28 cellular contexts compared by ENCODE assay signal in genomic region chr22:27692243-27692642, GRCh38.
DNase-seq lines count a peak whose midpoint lies in the region; ATAC-seq and TF ChIP-seq lines count a peak whose summit lies in the region.
"Had no signal": no experiment of that assay in that cellular context is flagged by ENCODE, and none has a peak within 500 bp of the region (broad histone marks: within the 10 kb centered on the region; RNA-seq: fewer than 3 reads in every experiment).

No MANE protein-coding gene starts in this region.

- H2BK5ac ChIP-seq in H9 (ENCODE audit: insufficient read length, low read length) (no peak overlapping the region), mesendoderm (ENCODE audit: low read length) (no peak overlapping the region)

- H4K5ac ChIP-seq in H9 (ENCODE audit: insufficient read length, low read depth, low read length) (no peak overlapping the region), mesendoderm (ENCODE audit: low read length) (no peak overlapping the region)

- H3K4me3 ChIP-seq in brain microvascular endothelial cell (ENCODE audit: low read depth, low read length) (no peak overlapping the region), mesendoderm (ENCODE audit: low read length) (no peak overlapping the region), HAP-1 (no peak overlapping the region)
- H3K4me3 ChIP-seq: heart right ventricle, sigmoid colon, suprapubic skin had no signal

- H3K4ac ChIP-seq in H9 (ENCODE audit: low read depth, low read length), result no peak overlapping the region
- H3K4ac ChIP-seq in mesendoderm (ENCODE audit: low read depth, low read length), result no peak overlapping the region

- H3K9me3 ChIP-seq in H9 (ENCODE audit: control insufficient read depth, low read depth, low read length) (no peaks in the 10 kb centered on the region), HAP-1 (peaks cover 2% of the 10 kb centered on the region)
- H3K9me3 ChIP-seq: suprapubic skin had no signal

- H3K36me3 ChIP-seq in brain microvascular endothelial cell (replicated peaks), result no peaks in the 10 kb centered on the region
- peaks cover 3% of the 10 kb centered on the region for H3K36me3 ChIP-seq in mesendoderm (ENCODE audit: control insufficient read depth, insufficient read depth, low read length)
- H3K36me3 ChIP-seq in HAP-1 (replicated peaks), result no peaks in the 10 kb centered on the region
- H3K36me3 ChIP-seq: heart right ventricle, sigmoid colon, suprapubic skin had no signal

- no peak overlapping the region for H3K14ac ChIP-seq in H9 (ENCODE audit: insufficient read depth, low read length)

- peaks cover 0 to 11% of the 10 kb centered on the region in 2 experiments; a peak in 2 of 4 replicates for H3K4me1 Mint-ChIP-seq in H9
- H3K4me1 Mint-ChIP-seq: activated CD4-positive, alpha-beta T cell treated with anti-CD3 and anti-CD28 coated beads, Interleukin-2, amount 10 ng/mL, durations not matched to agents 24 days and 14 days; activated naive CD8-positive, alpha-beta T cell treated with anti-CD3 and anti-CD28 coated beads, Interleukin-2, amount 10 ng/mL, durations not matched to agents 7 days and 5 days; B cell; CD8-positive, alpha-beta memory T cell; stimulated activated memory B cell treated with anti-CD40 and anti-IgM and Interleukin-4, amounts not matched to agents 10 μg/mL and 1 μg/mL and 100 μg/mL, for 72 hours had no signal

- no peak for ATAC-seq in HG03521 (IDR thresholded peaks at IDR 0.05; ENCODE audit: unreplicated experiment)
- ATAC-seq: heart right ventricle; PC-3; stimulated activated memory B cell treated with anti-CD40 and anti-IgM and Interleukin-4, amounts not matched to agents 10 μg/mL and 1 μg/mL and 100 μg/mL, for 72 hours had no signal

- no peak overlapping the region for H2BK15ac ChIP-seq in H9 (ENCODE audit: low read depth, low read length)
- no peak overlapping the region for H2BK15ac ChIP-seq in mesendoderm (replicated peaks; ENCODE audit: low read depth)

- H3K4me1 ChIP-seq in H9 (ENCODE audit: insufficient read depth, low read length) (no peaks in the 10 kb centered on the region), mesendoderm (ENCODE audit: control insufficient read depth, low read depth, low read length) (peaks cover 5% of the 10 kb centered on the region), HAP-1 (no peaks in the 10 kb centered on the region)
- H3K4me1 ChIP-seq: suprapubic skin had no signal

- H2AK5ac ChIP-seq in H9 (ENCODE audit: insufficient read length, low read length) (no peak overlapping the region), mesendoderm (ENCODE audit: low read length) (no peak overlapping the region)

- H4K8ac ChIP-seq in H9 (replicated peaks; ENCODE audit: insufficient read length, low read depth, low read length) (no peak overlapping the region), mesendoderm (ENCODE audit: low read depth, low read length) (no peak overlapping the region)

- H2BK12ac ChIP-seq in H9 (ENCODE audit: insufficient read length, low read depth, low read length), result no peak overlapping the region

- H3K36me3 Mint-ChIP-seq in H9 (ENCODE audit: insufficient read depth in 1 of 3, low read depth in 3 of 3), result peaks cover 6 to 48% (median 36%) of the 10 kb centered on the region in 3 experiments
- H3K36me3 Mint-ChIP-seq: activated naive CD8-positive, alpha-beta T cell treated with anti-CD3 and anti-CD28 coated beads, Interleukin-2, amount 10 ng/mL, durations not matched to agents 7 days and 5 days; CD8-positive, alpha-beta memory T cell; stimulated activated memory B cell treated with anti-CD40 and anti-IgM and Interleukin-4, amounts not matched to agents 10 μg/mL and 1 μg/mL and 100 μg/mL, for 72 hours had no signal

- TF ChIP-seq CTCF in H9 (conservative IDR thresholded peaks at IDR 0.05) (0 out of 3 replicates have a peak, but pooled peaks have one; percentile 17), brain microvascular endothelial cell (IDR thresholded peaks at IDR 0.05; ENCODE audit: low read depth, low read length, missing control alignments) (peak; percentile 26)

- H4K20me1 ChIP-seq in H9 (ENCODE audit: control insufficient read depth, insufficient read depth, insufficient read length), result peaks cover 2% of the 10 kb centered on the region

- no peaks in the 10 kb centered on the region; the same call in 1 of the 2 replicates for H3K27me3 Mint-ChIP-seq in H9 (ENCODE audit: low read depth)
- H3K27me3 Mint-ChIP-seq: activated CD4-positive, alpha-beta T cell treated with anti-CD3 and anti-CD28 coated beads, Interleukin-2, amount 10 ng/mL, durations not matched to agents 24 days and 14 days; activated naive CD8-positive, alpha-beta T cell treated with anti-CD3 and anti-CD28 coated beads, Interleukin-2, amount 10 ng/mL, durations not matched to agents 7 days and 5 days had no signal

- H3K56ac ChIP-seq in H9 (ENCODE audit: insufficient read length, low read depth, low read length) (no peak overlapping the region), mesendoderm (ENCODE audit: low read length) (peak overlapping the region; percentile 34)

- DNase-seq in AG08395 (ENCODE audit: low spot score) (peak; percentile 50), H9 (no peak), brain microvascular endothelial cell (no peak), mesendoderm (peak; percentile 81), HAP-1 (ENCODE audit: low spot score in 2 of 2) (no peak), kidney tubule cell (ENCODE audit: low spot score) (no peak), KG1 (lab: John Stamatoyannopoulos, UW) (no peak)
- DNase-seq: 8988T; activated CD4-positive, alpha-beta T cell treated with anti-CD3 and anti-CD28 coated beads, Interleukin-2, amount 10 ng/mL, durations not matched to agents 24 days and 14 days; activated gamma-delta T cell; activated naive CD8-positive, alpha-beta T cell treated with anti-CD3 and anti-CD28 coated beads, Interleukin-2, amount 10 ng/mL, durations not matched to agents 7 days and 5 days; activated T-cell treated with anti-CD3 and anti-CD28 coated beads, Interleukin-2, amount 50 U/mL, for 24 hours; CD8-positive, alpha-beta memory T cell; cerebellar nuclear complex; effector CD4-positive, alpha-beta T cell; heart right ventricle; NCI-H1048; NCI-H1694; NCI-H510A; PC-3; Right ventricle myocardium superior; sigmoid colon; stimulated activated CD4-positive, alpha-beta T cell treated with anti-CD3 and anti-CD28 coated beads, Interleukin-4, amount 100 ng/mL, for 4 hours had no signal

- peak overlapping the region in 1 of 3 experiments; percentile 68; a peak in 2 of 7 replicates for H3K27ac Mint-ChIP-seq in H9
- H3K27ac Mint-ChIP-seq: activated CD4-positive, alpha-beta T cell treated with anti-CD3 and anti-CD28 coated beads, Interleukin-2, amount 10 ng/mL, durations not matched to agents 24 days and 14 days; activated naive CD8-positive, alpha-beta T cell treated with anti-CD3 and anti-CD28 coated beads, Interleukin-2, amount 10 ng/mL, durations not matched to agents 7 days and 5 days; activated T-cell treated with anti-CD3 and anti-CD28 coated beads, Interleukin-2, amount 50 U/mL, for 24 hours; B cell; CD8-positive, alpha-beta memory T cell; stimulated activated memory B cell treated with anti-CD40 and anti-IgM and Interleukin-4, amounts not matched to agents 10 μg/mL and 1 μg/mL and 100 μg/mL, for 72 hours had no signal

- H3K4me2 ChIP-seq in H9 (ENCODE audit: insufficient read depth, insufficient read length, low read length) (no peak overlapping the region), mesendoderm (ENCODE audit: low read length) (no peak overlapping the region)

- H2BK120ac ChIP-seq in H9 (ENCODE audit: low read depth, low read length, poor library complexity, severe bottlenecking), result no peak overlapping the region
- H2BK120ac ChIP-seq in mesendoderm (ENCODE audit: low read depth, low read length), result no peak overlapping the region

- H3K27me3 ChIP-seq in H9 (ENCODE audit: insufficient read depth, low read length), result no peaks in the 10 kb centered on the region
- H3K27me3 ChIP-seq in brain microvascular endothelial cell (replicated peaks), result no peaks in the 10 kb centered on the region
- H3K27me3 ChIP-seq in mesendoderm (ENCODE audit: insufficient read depth, low read length, poor library complexity), result no peaks in the 10 kb centered on the region
- H3K27me3 ChIP-seq in HAP-1 (ENCODE audit: low read depth), result no peaks in the 10 kb centered on the region
- H3K27me3 ChIP-seq: heart right ventricle, sigmoid colon, suprapubic skin had no signal

- H3K9ac ChIP-seq in H9 (ENCODE audit: extremely low read depth, insufficient read length, low read length) (no peak overlapping the region), mesendoderm (ENCODE audit: low read length) (no peak overlapping the region)

- H3K18ac ChIP-seq in H9 (ENCODE audit: insufficient read length, low read depth, low read length) (no peak overlapping the region), mesendoderm (ENCODE audit: low read length) (no peak overlapping the region)

- H3K79me2 ChIP-seq in H9 (ENCODE audit: insufficient read depth, low read length) (no peaks in the 10 kb centered on the region), mesendoderm (ENCODE audit: control insufficient read depth, insufficient read depth, low read length) (no peaks in the 10 kb centered on the region)

- no peak overlapping the region for H2BK20ac ChIP-seq in H9 (ENCODE audit: low read depth, low read length, poor library complexity, severe bottlenecking)

- no peak overlapping the region for H4K91ac ChIP-seq in H9 (ENCODE audit: insufficient read length, low read depth, low read length)

- H3K27ac ChIP-seq in H9 (ENCODE audit: insufficient read length, low read depth, low read length) (no peak overlapping the region), brain microvascular endothelial cell (no peak overlapping the region), mesendoderm (ENCODE audit: low read depth, low read length) (no peak overlapping the region)
- H3K27ac ChIP-seq: epithelial cell of prostate, heart right ventricle, sigmoid colon, suprapubic skin had no signal

- no CpG with 5 or more reads among the region's 4 CpGs for WGBS in H9 (ENCODE audit: extremely low coverage, insufficient read length, low lambda C conversion rate)
- WGBS in mesendoderm (ENCODE audit: extremely low coverage, insufficient coverage, low lambda C conversion rate), result no CpG with 5 or more reads among the region's 4 CpGs

- in situ Hi-C loops in brain microvascular endothelial cell (cut with HindIII; ENCODE audit: low pct_ligation_motif_present, low sequenced_read_pairs), result no loop called here
- in situ Hi-C loops in HAP-1 (cut with MboI; ENCODE audit: low sequenced_read_pairs), result no loop called here

- no peaks in the 10 kb centered on the region for H3K23me2 ChIP-seq in H9 (ENCODE audit: insufficient read length, low read depth, low read length, poor library complexity, severe bottlenecking)

- no peak overlapping the region for H3K4me3 Mint-ChIP-seq in H9
- H3K4me3 Mint-ChIP-seq: activated CD4-positive, alpha-beta T cell treated with anti-CD3 and anti-CD28 coated beads, Interleukin-2, amount 10 ng/mL, durations not matched to agents 24 days and 14 days; activated naive CD8-positive, alpha-beta T cell treated with anti-CD3 and anti-CD28 coated beads, Interleukin-2, amount 10 ng/mL, durations not matched to agents 7 days and 5 days; activated T-cell treated with anti-CD3 and anti-CD28 coated beads, Interleukin-2, amount 50 U/mL, for 24 hours; B cell; CD8-positive, alpha-beta memory T cell; stimulated activated memory B cell treated with anti-CD40 and anti-IgM and Interleukin-4, amounts not matched to agents 10 μg/mL and 1 μg/mL and 100 μg/mL, for 72 hours had no signal

- H2AFZ ChIP-seq in H9 (ENCODE audit: low read length), result no peak overlapping the region

- H3K79me1 ChIP-seq in H9 (ENCODE audit: insufficient read depth, low read depth, low read length, poor library complexity, severe bottlenecking) (peaks cover 4% of the 10 kb centered on the region), mesendoderm (ENCODE audit: low read length) (peaks cover 2% of the 10 kb centered on the region)

- H3K9me3 Mint-ChIP-seq in H9, result peaks cover 2 to 3% of the 10 kb centered on the region in 2 experiments; a peak in 3 of 5 replicates
- H3K9me3 Mint-ChIP-seq: activated CD4-positive, alpha-beta T cell treated with anti-CD3 and anti-CD28 coated beads, Interleukin-2, amount 10 ng/mL, durations not matched to agents 24 days and 14 days had no signal

- H3T11ph ChIP-seq in H9 (ENCODE audit: low read length), result no peak overlapping the region

- H3K23ac ChIP-seq in H9 (ENCODE audit: insufficient read length, low read depth, low read length) (no peak overlapping the region), mesendoderm (ENCODE audit: low read length) (no peak overlapping the region)

Comparison
In these comparisons a context has a peak if more than half of its experiments do, and no peak if none do; other contexts are left out.
1. DNase-seq: peak in AG08395 (single experiment) and mesendoderm (single experiment); none in H9 (single experiment), brain microvascular endothelial cell (single experiment), HAP-1 (0 of 2), kidney tubule cell (single experiment) and KG1 (single experiment).